23 cellular contexts compared by ENCODE assay signal in the genomic region with DNA sequence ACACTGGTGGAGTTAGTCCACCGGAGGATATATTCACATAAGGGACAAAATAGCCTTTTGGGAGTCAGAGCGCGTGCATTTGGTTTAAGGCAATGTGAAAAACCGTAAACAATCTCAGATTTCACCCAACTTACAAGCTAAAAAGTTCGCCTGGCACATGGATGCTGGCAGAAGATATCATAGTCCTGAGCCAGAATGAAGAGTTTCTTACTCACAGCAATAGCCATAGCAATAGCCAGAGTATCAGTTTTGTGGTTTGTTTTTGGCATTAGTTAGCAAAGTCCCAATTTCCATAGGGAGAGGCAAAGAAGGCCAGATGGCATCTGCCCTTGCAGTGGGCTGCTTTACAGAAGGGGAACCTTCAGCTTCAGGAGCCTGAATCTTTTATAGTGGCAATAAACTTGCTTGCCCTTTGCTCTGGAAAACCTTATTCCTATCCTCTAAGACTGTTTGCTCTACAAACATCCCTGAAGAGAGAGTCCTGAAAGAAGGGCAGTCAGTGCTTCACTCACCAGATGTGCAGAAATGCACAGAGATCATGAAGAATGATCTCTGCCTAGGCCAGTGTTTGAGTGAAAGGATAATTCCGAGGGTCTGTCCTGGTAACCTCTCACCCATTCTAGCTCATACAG. TPM values are rescaled to one million over a fixed set of nuclear protein-coding genes. Genes with fewer than 3 reads are reported as not detected.
DNase-seq lines count a peak whose midpoint lies in the region; ATAC-seq and TF ChIP-seq lines count a peak whose summit lies in the region.
"Had no signal": no experiment of that assay in that cellular context is flagged by ENCODE, and none has a peak within 500 bp of the region (broad histone marks: within the 10 kb centered on the region; RNA-seq: fewer than 3 reads in every experiment).

No MANE protein-coding gene starts in this region.

- ATAC-seq in GM18909 (IDR thresholded peaks at IDR 0.05; ENCODE audit: poor library complexity, unreplicated experiment) = no peak
- no peak for ATAC-seq in activated naive CD4-positive, alpha-beta T cell treated with anti-CD3 and anti-CD28 coated beads, Interleukin-2, amount 50 U/mL, for 72 hours
- ATAC-seq: foreskin keratinocyte, left lung had no signal

- H3K4me3 ChIP-seq in MG63 (no peak overlapping the region; the same call in 1 of the 2 replicates), fibroblast of mammary gland (ENCODE audit: control insufficient read depth, low read depth, low read length) (no peak overlapping the region)
- H3K4me3 ChIP-seq: ascending aorta, left lung, SK-N-MC had no signal

- H3K9me3 Mint-ChIP-seq in neural crest cell = no peaks in the 10 kb centered on the region
- no peaks in the 10 kb centered on the region for H3K9me3 Mint-ChIP-seq in activated naive CD4-positive, alpha-beta T cell treated with anti-CD3 and anti-CD28 coated beads, Interleukin-2, amount 50 U/mL, for 72 hours
- H3K9me3 Mint-ChIP-seq: activated naive CD4-positive, alpha-beta T cell treated with anti-CD3 and anti-CD28 coated beads, Interleukin-2, amount 10 ng/mL, durations not matched to agents 7 days and 5 days; nephron had no signal

- DNase-seq in AG09319 (ENCODE audit: extremely low read depth, low read depth) (peak; percentile 61), MG63 (peak; percentile 67), fibroblast of mammary gland (ENCODE audit: low read depth) (peak; percentile 52), neural crest cell (ENCODE audit: low read depth, low spot score) (no peak), activated T-cell treated with anti-CD3 and anti-CD28 coated beads for 4 hours (no peak), NK-92 (lab: John Stamatoyannopoulos, UW; ENCODE audit: unreplicated experiment) (no peak)
- DNase-seq in activated naive CD4-positive, alpha-beta T cell treated with anti-CD3 and anti-CD28 coated beads, Interleukin-2, amount 50 U/mL, for 72 hours (ENCODE audit: low spot score in 2 of 2) = no peak
- DNase-seq: activated CD4-positive, alpha-beta T cell treated with anti-CD3 and anti-CD28 coated beads for 48 hours; activated naive CD4-positive, alpha-beta T cell treated with anti-CD3 and anti-CD28 coated beads, Interleukin-2, amount 10 ng/mL, durations not matched to agents 7 days and 5 days; activated T-cell treated with anti-CD3 and anti-CD28 coated beads, Interleukin-2, amount 50 U/mL, for 48 hours; central memory CD4-positive, alpha-beta T cell; COR-L47; DMS79 treated with DMSO at 0.1 percent for 48 hours; foreskin keratinocyte; Karpas-422; left lung; NCI-H1048; NCI-H187 treated with DMSO at 0.1 percent for 48 hours; T-helper 2 cell had no signal

- H3K27me3 Mint-ChIP-seq in neural crest cell (ENCODE audit: low read depth) = no peaks in the 10 kb centered on the region

- H3K36me3 ChIP-seq in MG63 = no peaks in the 10 kb centered on the region
- H3K36me3 ChIP-seq: ascending aorta had no signal

- peak overlapping the region; percentile 20 for H3K27ac Mint-ChIP-seq in neural crest cell (ENCODE audit: unreplicated experiment)
- no peak overlapping the region for H3K27ac Mint-ChIP-seq in activated naive CD4-positive, alpha-beta T cell treated with anti-CD3 and anti-CD28 coated beads, Interleukin-2, amount 50 U/mL, for 72 hours
- H3K27ac Mint-ChIP-seq: activated naive CD4-positive, alpha-beta T cell treated with anti-CD3 and anti-CD28 coated beads, Interleukin-2, amount 10 ng/mL, durations not matched to agents 7 days and 5 days had no signal

- H3K4me1 Mint-ChIP-seq in neural crest cell = no peaks in the 10 kb centered on the region
- H3K4me1 Mint-ChIP-seq: activated naive CD4-positive, alpha-beta T cell treated with anti-CD3 and anti-CD28 coated beads, Interleukin-2, amount 10 ng/mL, durations not matched to agents 7 days and 5 days had no signal

- no peaks in the 10 kb centered on the region for H3K27me3 ChIP-seq in MG63
- H3K27me3 ChIP-seq: ascending aorta, foreskin keratinocyte, left lung had no signal

- H3K9me3 ChIP-seq in MG63 = no peaks in the 10 kb centered on the region
- H3K9me3 ChIP-seq: ascending aorta, left lung had no signal

- no peak overlapping the region for H3K4me3 Mint-ChIP-seq in neural crest cell
- H3K4me3 Mint-ChIP-seq: activated naive CD4-positive, alpha-beta T cell treated with anti-CD3 and anti-CD28 coated beads, Interleukin-2, amount 10 ng/mL, durations not matched to agents 7 days and 5 days; nephron had no signal

- H3K36me3 Mint-ChIP-seq in neural crest cell (ENCODE audit: low read depth) = no peaks in the 10 kb centered on the region
- no peaks in the 10 kb centered on the region for H3K36me3 Mint-ChIP-seq in activated naive CD4-positive, alpha-beta T cell treated with anti-CD3 and anti-CD28 coated beads, Interleukin-2, amount 50 U/mL, for 72 hours
- H3K36me3 Mint-ChIP-seq: activated naive CD4-positive, alpha-beta T cell treated with anti-CD3 and anti-CD28 coated beads, Interleukin-2, amount 10 ng/mL, durations not matched to agents 7 days and 5 days had no signal

- no peak for TF ChIP-seq CTCF in AG09319 (IDR thresholded peaks at IDR 0.05; ENCODE audit: low read depth, low read length)
- TF ChIP-seq CTCF in fibroblast of mammary gland (conservative IDR thresholded peaks at IDR 0.05; ENCODE audit: control insufficient read depth, insufficient read depth, low read depth, low read length) = no peak
- TF ChIP-seq CTCF in neural crest cell (conservative IDR thresholded peaks at IDR 0.05) = no peak

RNA-seq across cellular contexts. Expression of gene RSBN1L, which starts 28.7 kb away (rescaled TPM):
- total RNA-seq in MG63 (2014; rRNA removed; shearing (Covaris generic); ENCODE audit: low replicate concordance) = 11.2 and 19.1 TPM in 2 replicates
- 23.6 and 24.4 TPM in 2 replicates for total RNA-seq in neural crest cell
- 10 to 100 TPM; 19.8 to 20.2 TPM for total RNA-seq in activated naive CD4-positive, alpha-beta T cell treated with anti-CD3 and anti-CD28 coated beads, Interleukin-2, amount 50 U/mL, for 72 hours

Comparison
In these comparisons a context has a peak if more than half of its experiments do, and no peak if none do; other contexts are left out.
1. DNase-seq: peak in AG09319 (single experiment), MG63 (single experiment) and fibroblast of mammary gland (single experiment); none in neural crest cell (single experiment), activated naive CD4-positive, alpha-beta T cell treated with anti-CD3 and anti-CD28 coated beads, Interleukin-2, amount 50 U/mL, for 72 hours (0 of 2), activated T-cell treated with anti-CD3 and anti-CD28 coated beads for 4 hours (single experiment) and NK-92 (single experiment).